Comparison of ENCODE assay signal across 9 cellular contexts in genomic region chr7:130758429-130759056, GRCh38. TPM values are rescaled to one million over a fixed set of nuclear protein-coding genes. Genes with fewer than 3 reads are reported as not detected.
DNase-seq lines count a peak whose midpoint lies in the region; ATAC-seq, FAIRE-seq and TF ChIP-seq lines count a peak whose summit lies in the region.
"Had no signal": no experiment of that assay in that cellular context is flagged by ENCODE, and none has a peak within 500 bp of the region (broad histone marks: within the 10 kb centered on the region; RNA-seq: fewer than 3 reads in every experiment).

No MANE protein-coding gene starts in this region.

- ATAC-seq in left cardiac atrium = no peak
- no peak for ATAC-seq in HG03521 (IDR thresholded peaks at IDR 0.05; ENCODE audit: unreplicated experiment)
- no peak for ATAC-seq in GM18505 (IDR thresholded peaks at IDR 0.05; ENCODE audit: unreplicated experiment)

- FAIRE-seq in astrocyte (lab: Jason Lieb, UNC) = no peak

- no peak overlapping the region for H3K27ac ChIP-seq in right atrium auricular region
- no peak overlapping the region for H3K27ac ChIP-seq in astrocyte (ENCODE audit: low read depth, low read length)

- no peaks in the 10 kb centered on the region for H3K9me3 Mint-ChIP-seq in astrocyte (ENCODE audit: unreplicated experiment)
- H3K9me3 Mint-ChIP-seq in type B pancreatic cell = no peaks in the 10 kb centered on the region
- H3K9me3 Mint-ChIP-seq: activated naive CD4-positive, alpha-beta T cell treated with anti-CD3 and anti-CD28 coated beads, Interleukin-2, amount 50 U/mL, for 24 hours had no signal

- no peaks in the 10 kb centered on the region for H3K4me1 ChIP-seq in right atrium auricular region
- no peaks in the 10 kb centered on the region for H3K4me1 ChIP-seq in astrocyte (ENCODE audit: insufficient read depth, low read length)

- H3K9me3 ChIP-seq in right atrium auricular region (no peaks in the 10 kb centered on the region), astrocyte (ENCODE audit: insufficient read depth, low read depth, low read length) (no peaks in the 10 kb centered on the region)

- no peak for TF ChIP-seq POLR2A in GM18505 (IDR thresholded peaks at IDR 0.05; ENCODE audit: borderline replicate concordance, extremely low read depth, insufficient read depth, insufficient read length)

- H3K27ac Mint-ChIP-seq in astrocyte (ENCODE audit: unreplicated experiment) = no peak overlapping the region
- H3K27ac Mint-ChIP-seq in type B pancreatic cell = no peak overlapping the region
- H3K27ac Mint-ChIP-seq: activated naive CD4-positive, alpha-beta T cell treated with anti-CD3 and anti-CD28 coated beads, Interleukin-2, amount 50 U/mL, for 24 hours had no signal

- TF ChIP-seq CTCF in right atrium auricular region (IDR thresholded peaks at IDR 0.05) (peak; percentile 52 to 77), astrocyte (IDR thresholded peaks at IDR 0.05; ENCODE audit: insufficient read depth, low read depth, low read length) (peak; percentile 62), kidney epithelial cell (IDR thresholded peaks at IDR 0.05; ENCODE audit: insufficient read depth, low read length, poor library complexity, severe bottlenecking) (peak; percentile 52), type B pancreatic cell (conservative IDR thresholded peaks at IDR 0.05) (peak; percentile 94)

- H2AFZ ChIP-seq in astrocyte (ENCODE audit: low read depth, low read length) = no peak overlapping the region

- H3K36me3 Mint-ChIP-seq in astrocyte (ENCODE audit: low read depth, unreplicated experiment) = no peaks in the 10 kb centered on the region
- H3K36me3 Mint-ChIP-seq in type B pancreatic cell = no peaks in the 10 kb centered on the region
- H3K36me3 Mint-ChIP-seq: activated naive CD4-positive, alpha-beta T cell treated with anti-CD3 and anti-CD28 coated beads, Interleukin-2, amount 50 U/mL, for 24 hours had no signal

- no peaks in the 10 kb centered on the region for H3K27me3 ChIP-seq in right atrium auricular region
- peaks cover 6% of the 10 kb centered on the region for H3K27me3 ChIP-seq in astrocyte (ENCODE audit: insufficient read depth, low read length)
- no peaks in the 10 kb centered on the region for H3K27me3 ChIP-seq in kidney epithelial cell (ENCODE audit: control insufficient read depth, insufficient read depth, low read length)

- no peak overlapping the region for H3K9ac ChIP-seq in astrocyte (ENCODE audit: low read length)

- no peaks in the 10 kb centered on the region for H3K79me2 ChIP-seq in astrocyte (ENCODE audit: insufficient read depth, low read length)

- H3K27me3 Mint-ChIP-seq in astrocyte (ENCODE audit: low read depth, unreplicated experiment) (peaks cover 6% of the 10 kb centered on the region), type B pancreatic cell (peaks cover 12% of the 10 kb centered on the region)

- intact Hi-C loops in left cardiac atrium (cut with DNase I) = loop anchor here in 1 of 2 donors (10.0 kb wide), 1 partner anchor 684 kb away; the partner anchor contains the start of gene KLHDC10

- H3K36me3 ChIP-seq in right atrium auricular region = no peaks in the 10 kb centered on the region
- H3K36me3 ChIP-seq in astrocyte (ENCODE audit: insufficient read depth, low read length) = no peaks in the 10 kb centered on the region
- H3K36me3 ChIP-seq in kidney epithelial cell (ENCODE audit: control insufficient read depth, insufficient read depth, low read length) = no peaks in the 10 kb centered on the region

- no peaks in the 10 kb centered on the region for H4K20me1 ChIP-seq in astrocyte (ENCODE audit: insufficient read depth, low read length)

- H3K4me1 Mint-ChIP-seq in astrocyte (ENCODE audit: low read depth, unreplicated experiment) = no peaks in the 10 kb centered on the region
- no peaks in the 10 kb centered on the region for H3K4me1 Mint-ChIP-seq in type B pancreatic cell (ENCODE audit: unreplicated experiment)
- H3K4me1 Mint-ChIP-seq: activated naive CD4-positive, alpha-beta T cell treated with anti-CD3 and anti-CD28 coated beads, Interleukin-2, amount 50 U/mL, for 24 hours had no signal

- no peak for DNase-seq in right atrium auricular region (ENCODE audit: low spot score)
- DNase-seq in left cardiac atrium = no peak
- DNase-seq in NCI-H2107 (lab: John Stamatoyannopoulos, UW) = peak; percentile 11
- peak; percentile 31 for DNase-seq in astrocyte (ENCODE audit: low read depth)
- DNase-seq in kidney epithelial cell (ENCODE audit: low read depth) = peak; percentile 32
- DNase-seq in type B pancreatic cell (ENCODE audit: extremely low spot score, unreplicated experiment) = no peak

- no peak overlapping the region for H3K4me2 ChIP-seq in astrocyte (ENCODE audit: low read length)

- no peak overlapping the region for H3K4me3 ChIP-seq in right atrium auricular region
- H3K4me3 ChIP-seq in astrocyte (ENCODE audit: insufficient read depth, low read depth, low read length) = no peak overlapping the region
- H3K4me3 ChIP-seq in kidney epithelial cell (ENCODE audit: low read depth, low read length) = no peak overlapping the region

- H3K4me3 Mint-ChIP-seq in astrocyte (ENCODE audit: unreplicated experiment) = no peak overlapping the region
- no peak overlapping the region for H3K4me3 Mint-ChIP-seq in type B pancreatic cell
- H3K4me3 Mint-ChIP-seq: activated naive CD4-positive, alpha-beta T cell treated with anti-CD3 and anti-CD28 coated beads, Interleukin-2, amount 50 U/mL, for 24 hours had no signal

RNA-seq across cellular contexts. Expression of gene KLF14, which starts 24.5 kb away (rescaled TPM):
- total RNA-seq in right atrium auricular region (under 1 TPM in 1 of 2 donors, not detected in 1; 0.35 TPM), left cardiac atrium (not detected), astrocyte (0.07 TPM in 1 of 2 replicates, not detected in the other), kidney epithelial cell (0.07 TPM in 1 of 2 replicates, not detected in the other), type B pancreatic cell (ENCODE audit: low replicate concordance) (0.55 and 0.94 TPM in 2 replicates)

Comparison
In these comparisons a context has a peak if more than half of its experiments do, and no peak if none do; other contexts are left out.
1. DNase-seq: peak in NCI-H2107 (single experiment), astrocyte (single experiment) and kidney epithelial cell (single experiment); none in right atrium auricular region (single experiment), left cardiac atrium (single experiment) and type B pancreatic cell (single experiment).
2. Peak in every context shown above with its lines, with median percentiles within 50 percentile points of each other: CTCF ChIP-seq.